27 cellular contexts compared by ENCODE assay signal in genomic region chr5:155575861-155576260, GRCh38.
"Had no signal": no experiment of that assay in that cellular context is flagged by ENCODE, and none has a peak within 500 bp of the region (broad histone marks: within the 10 kb centered on the region; RNA-seq: fewer than 3 reads in every experiment).

No MANE protein-coding gene starts in this region.

- H3K9me3 Mint-ChIP-seq: mesothelial cell of epicardium, nephron progenitor cell had no signal

- H3K36me3 ChIP-seq: left ventricle myocardium inferior, neural progenitor cell, neutrophil, stomach, thyroid gland, transverse colon, upper lobe of left lung, vagina had no signal

- H3K36me3 Mint-ChIP-seq: mesothelial cell of epicardium; naive B cell; natural killer cell; neural progenitor cell; stimulated activated naive B cell treated with anti-CD40 and anti-IgM and Interleukin-4, amounts not matched to agents 10 μg/mL and 1 μg/mL and 100 μg/mL, for 72 hours had no signal

- DNase-seq: islet precursor cell; left ventricle myocardium inferior; mesendoderm; naive B cell; natural killer cell; nephron progenitor cell; occipital lobe; right cardiac atrium; stimulated activated CD4-positive, alpha-beta T cell treated with anti-CD3 and anti-CD28 coated beads, Interleukin-12 subunit alpha, Interleukin-12 subunit beta, amount 100 ng/mL, for 4 hours; stimulated activated CD4-positive, alpha-beta T cell treated with anti-CD3 and anti-CD28 coated beads, Interleukin-15, amount 100 ng/mL, for 24 hours; stimulated activated CD4-positive, alpha-beta T cell treated with anti-CD3 and anti-CD28 coated beads, Interleukin-2, amount 100 ng/mL, for 24 hours; stimulated activated CD4-positive, alpha-beta T cell treated with anti-CD3 and anti-CD28 coated beads, Interleukin-4, amount 100 ng/mL, for 1 hour; stimulated activated naive B cell treated with anti-CD40 and anti-IgM and Interleukin-4, amounts not matched to agents 10 μg/mL and 1 μg/mL and 100 μg/mL, for 72 hours; stimulated activated naive CD8-positive, alpha-beta T cell treated with anti-CD3 and anti-CD28 coated beads, Interleukin-15, Interleukin-2, amounts not matched to agents 100 U/mL and 50 U/mL, for 24 hours; stomach; testis; thyroid gland; transverse colon; upper lobe of left lung had no signal

- H3K27me3 ChIP-seq: neural progenitor cell, neutrophil, stomach, testis, thyroid gland, transverse colon, upper lobe of left lung, vagina had no signal

- H3K4me3 ChIP-seq: left ventricle myocardium inferior, lung, neural progenitor cell, skin epidermis, stomach, testis, thyroid gland, transverse colon, upper lobe of left lung, vagina had no signal

- H3K9me3 ChIP-seq: left ventricle myocardium inferior, neutrophil, testis, thyroid gland, transverse colon, upper lobe of left lung, vagina had no signal

- H3K27ac ChIP-seq: left ventricle myocardium inferior, neural progenitor cell, neutrophil, parathyroid adenoma, skin epidermis, stomach, testis, thyroid gland, transverse colon, upper lobe of left lung, vagina had no signal

- H3K27ac Mint-ChIP-seq: mesothelial cell of epicardium; naive B cell; natural killer cell; nephron progenitor cell; neural progenitor cell; progenitor cell of endocrine pancreas; stimulated activated naive B cell treated with anti-CD40 and anti-IgM and Interleukin-4, amounts not matched to agents 10 μg/mL and 1 μg/mL and 100 μg/mL, for 72 hours had no signal

- H3K4me1 Mint-ChIP-seq: mesothelial cell of epicardium; naive B cell; natural killer cell; nephron progenitor cell; neural progenitor cell; stimulated activated naive B cell treated with anti-CD40 and anti-IgM and Interleukin-4, amounts not matched to agents 10 μg/mL and 1 μg/mL and 100 μg/mL, for 72 hours had no signal

- H3K4me3 Mint-ChIP-seq: mesothelial cell of epicardium; naive B cell; natural killer cell; nephron progenitor cell; neural progenitor cell; stimulated activated naive B cell treated with anti-CD40 and anti-IgM and Interleukin-4, amounts not matched to agents 10 μg/mL and 1 μg/mL and 100 μg/mL, for 72 hours had no signal

- H3K27me3 Mint-ChIP-seq: progenitor cell of endocrine pancreas; stimulated activated naive B cell treated with anti-CD40 and anti-IgM and Interleukin-4, amounts not matched to agents 10 μg/mL and 1 μg/mL and 100 μg/mL, for 72 hours had no signal
